8 cellular contexts compared by ENCODE assay signal in the genomic region with DNA sequence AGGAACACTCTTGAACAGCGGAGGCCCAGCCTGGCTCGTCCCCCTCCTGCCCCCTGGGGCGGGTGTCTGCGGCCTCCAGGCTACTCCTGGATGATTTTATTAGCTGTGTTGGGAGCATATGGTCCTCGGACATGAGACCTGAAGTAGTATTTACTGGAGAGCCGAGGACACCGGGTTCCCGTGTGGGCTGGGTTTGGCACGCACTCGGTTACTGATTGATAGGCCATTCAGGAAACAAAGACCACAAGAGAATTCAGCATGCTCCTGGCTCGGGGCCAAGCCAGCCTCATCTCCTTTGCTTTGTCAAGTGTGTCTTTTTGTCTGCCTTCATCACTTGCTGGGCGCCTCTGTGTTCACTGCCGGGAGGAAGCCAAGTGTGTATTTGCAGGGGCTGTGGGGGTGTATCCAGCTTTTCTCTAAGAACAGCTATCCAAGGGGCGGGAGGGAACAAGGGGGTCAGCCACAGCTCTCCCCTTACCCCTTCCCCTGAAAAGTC. TPM values are rescaled to one million over a fixed set of nuclear protein-coding genes. Genes with fewer than 3 reads are reported as not detected.
DNase-seq lines count a peak whose midpoint lies in the region; ATAC-seq and TF ChIP-seq lines count a peak whose summit lies in the region.

No MANE protein-coding gene starts in this region.

- no peaks in the 10 kb centered on the region for H3K9me3 ChIP-seq in duodenal mucosa (ENCODE audit: control insufficient read depth in 1 of 2, low read length in 2 of 2)

- no peaks in the 10 kb centered on the region for H3K36me3 ChIP-seq in GM06990 (ENCODE audit: control insufficient read depth, insufficient read depth, low read length)
- no peaks in the 10 kb centered on the region for H3K36me3 ChIP-seq in duodenal mucosa (ENCODE audit: control insufficient read depth in 1 of 2, insufficient read depth in 2 of 2, low read length in 2 of 2)

- no peak for TF ChIP-seq POLR2A in NB4 (IDR thresholded peaks at IDR 0.05; ENCODE audit: extremely low read depth, insufficient read length)

- H3K4me1 ChIP-seq in duodenal mucosa (ENCODE audit: control insufficient read depth in 1 of 2, insufficient read depth in 2 of 2, low read length in 2 of 2), result peaks cover 39 to 44% of the 10 kb centered on the region in 2 donors

- peak; percentile 87 for DNase-seq in GM06990 (ENCODE audit: extremely low read depth, insufficient read length)
- DNase-seq in NB4 (ENCODE audit: low read depth), result peak; percentile 78
- peak; percentile 35 to 68 for DNase-seq in activated CD4-positive, alpha-beta T cell treated with anti-CD3 and anti-CD28 coated beads for 24 hours (ENCODE audit: low read depth in 2 of 2)
- peak; percentile 91 for DNase-seq in posterior vena cava (ENCODE audit: low spot score)
- DNase-seq in AG08395 (ENCODE audit: low spot score), result no peak
- DNase-seq in DMS 273 (lab: John Stamatoyannopoulos, UW; ENCODE audit: unreplicated experiment), result no peak

- peak overlapping the region; percentile 47 for H3K4me3 ChIP-seq in GM06990 (replicated peaks; ENCODE audit: low read depth, low read length)
- no peak overlapping the region for H3K4me3 ChIP-seq in NB4 (ENCODE audit: low read depth, low read length)
- peak overlapping the region; percentile 4 to 26 for H3K4me3 ChIP-seq in duodenal mucosa (ENCODE audit: low read depth in 1 of 2, low read length in 2 of 2)

- H3K9ac ChIP-seq in duodenal mucosa (ENCODE audit: low read depth in 1 of 2, low read length in 2 of 2), result peak overlapping the region in 1 of 2 donors; percentile 1

- peak; percentile 34 for ATAC-seq in GM21825 (IDR thresholded peaks at IDR 0.05; ENCODE audit: unreplicated experiment)

- H3K27ac ChIP-seq in duodenal mucosa (ENCODE audit: low read depth, low read length), result peak overlapping the region; percentile 65

- intact Hi-C loops in posterior vena cava (cut with DNase I), result loop anchor here in 1 of 2 donors (5.0 to 10.0 kb wide), 2 partner anchors 373 to 390 kb away; no protein-coding TSS in a partner anchor

- H3K27me3 ChIP-seq in GM06990 (replicated peaks; ENCODE audit: control insufficient read depth, insufficient read depth, low read length) (no peaks in the 10 kb centered on the region), duodenal mucosa (ENCODE audit: control insufficient read depth in 1 of 2, insufficient read depth in 2 of 2, low read length in 2 of 2) (peaks cover 1% of the 10 kb centered on the region in 2 donors)

- TF ChIP-seq CTCF in GM06990 (IDR thresholded peaks at IDR 0.05; ENCODE audit: insufficient read depth, low read length, poor library complexity, severe bottlenecking), result no peak
- TF ChIP-seq CTCF in NB4 (IDR thresholded peaks at IDR 0.05; ENCODE audit: low read depth, low read length), result no peak

RNA-seq across cellular contexts. Expression of a gene that starts 9.7 kb away (rescaled TPM):
- total RNA-seq in posterior vena cava, result 1 to 10 TPM; 3.6 to 4.5 TPM

RNA-seq across cellular contexts. Expression of a gene that starts 17.8 kb away (rescaled TPM):
- total RNA-seq in posterior vena cava, result 1 to 10 TPM; 1.2 to 1.5 TPM

Comparison
In these comparisons a context has a peak if more than half of its experiments do, and no peak if none do; other contexts are left out.
1. DNase-seq: peak in GM06990 (single experiment), NB4 (single experiment), activated CD4-positive, alpha-beta T cell treated with anti-CD3 and anti-CD28 coated beads for 24 hours (2 of 2) and posterior vena cava (single experiment); none in AG08395 (single experiment) and DMS 273 (single experiment).